In genomic region chr9:91117474-91117891, GRCh38 we compare ENCODE assay signal across 14 cellular contexts.
DNase-seq lines count a peak whose midpoint lies in the region; ATAC-seq and TF ChIP-seq lines count a peak whose summit lies in the region.
"Had no signal": no experiment of that assay in that cellular context is flagged by ENCODE, and none has a peak within 500 bp of the region (broad histone marks: within the 10 kb centered on the region; RNA-seq: fewer than 3 reads in every experiment).

No MANE protein-coding gene starts in this region.

- H3K4me1 ChIP-seq in gastroesophageal sphincter (peaks cover 7 to 40% (median 18%) of the 10 kb centered on the region in 3 donors), osteoblast (ENCODE audit: insufficient read depth, low read length) (peaks cover 27% of the 10 kb centered on the region), upper lobe of left lung (peaks cover 26 to 40% (median 33%) of the 10 kb centered on the region in 4 donors)

- H3K4me3 ChIP-seq in gastroesophageal sphincter (peak overlapping the region in 1 of 2 donors; percentile 41), osteoblast (ENCODE audit: insufficient read depth, low read length) (peak overlapping the region; percentile 62), upper lobe of left lung (peak overlapping the region in 3 of 4 donors; percentile 18 to 33 (median 25))

- peak; percentile 51 for DNase-seq in NCI-H510A treated with DMSO at 0.1 percent for 48 hours (lab: John Stamatoyannopoulos, UW)
- DNase-seq in NCI-H510A (lab: John Stamatoyannopoulos, UW): no peak
- peak; percentile 72 for DNase-seq in osteoblast (ENCODE audit: insufficient read length, low spot score, missing footprints)
- DNase-seq in upper lobe of left lung: peak in 1 of 2 donors; percentile 85
- DNase-seq in stimulated activated CD4-positive, alpha-beta T cell treated with anti-CD3 and anti-CD28 coated beads, Interleukin-1b, Interleukin-23, amount 100 ng/mL, for 48 hours: no peak
- no peak for DNase-seq in NCI-H2107 (lab: John Stamatoyannopoulos, UW)
- DNase-seq: activated CD4-positive, CD25-positive, alpha-beta regulatory T cell; DND-41; NCI-H1436; stimulated activated CD4-positive, alpha-beta T cell treated with anti-CD3 and anti-CD28 coated beads, Interleukin-2, amount 100 ng/mL, for 24 hours; stimulated activated naive CD8-positive, alpha-beta T cell treated with anti-CD3 and anti-CD28 coated beads, Interleukin-15, amount 100 ng/mL, for 72 hours had no signal

- H3K4me2 ChIP-seq in osteoblast (ENCODE audit: insufficient read depth, low read length): peak overlapping the region; percentile 83

- H2AFZ ChIP-seq in osteoblast (ENCODE audit: low read length): peak overlapping the region; percentile 91

- 93% methylated on average over 3 of the region's 29 CpGs; no CpG with 5 or more reads in 1 of the 2 donors for WGBS in gastroesophageal sphincter (ENCODE audit: low coverage in 1 of 2), 2 donors
- WGBS in upper lobe of left lung, 2 donors: 87 to 88% methylated on average over 20 to 28 of the region's 29 CpGs

- ATAC-seq in gastroesophageal sphincter (no peak), upper lobe of left lung (ENCODE audit: low FRiP score in 2 of 2) (peak; percentile 9 to 32), GM21737 (IDR thresholded peaks at IDR 0.05; ENCODE audit: unreplicated experiment) (no peak)
- ATAC-seq: SK-N-SH treated with all-trans-retinoic acid at 6 μM for 48 hours; stimulated activated naive CD8-positive, alpha-beta T cell treated with anti-CD3 and anti-CD28 coated beads, Interleukin-15, amount 100 ng/mL, for 72 hours had no signal

- H3K36me3 ChIP-seq in gastroesophageal sphincter: no peaks in the 10 kb centered on the region
- H3K36me3 ChIP-seq in osteoblast (ENCODE audit: insufficient read depth, low read length): no peaks in the 10 kb centered on the region
- H3K36me3 ChIP-seq in upper lobe of left lung: no peaks in the 10 kb centered on the region

- no peaks in the 10 kb centered on the region for H3K27me3 ChIP-seq in gastroesophageal sphincter
- H3K27me3 ChIP-seq in osteoblast (ENCODE audit: insufficient read depth, low read length): no peaks in the 10 kb centered on the region
- no peaks in the 10 kb centered on the region for H3K27me3 ChIP-seq in upper lobe of left lung

- H3K27ac ChIP-seq in gastroesophageal sphincter (peak overlapping the region; percentile 65 to 81 (median 76)), osteoblast (ENCODE audit: low read depth, low read length) (peak overlapping the region; percentile 91), upper lobe of left lung (peak overlapping the region; percentile 72 to 88 (median 81))

- no peaks in the 10 kb centered on the region for H3K79me2 ChIP-seq in osteoblast (ENCODE audit: insufficient read depth, low read length)

- TF ChIP-seq EP300 in gastroesophageal sphincter (IDR thresholded peaks at IDR 0.05): no peak
- TF ChIP-seq EP300 in upper lobe of left lung (IDR thresholded peaks at IDR 0.05): no peak

- H3K9me3 ChIP-seq in gastroesophageal sphincter (no peaks in the 10 kb centered on the region), osteoblast (ENCODE audit: low read depth, low read length) (peaks cover 2% of the 10 kb centered on the region), upper lobe of left lung (no peaks in the 10 kb centered on the region)

- TF ChIP-seq POLR2A in gastroesophageal sphincter (IDR thresholded peaks at IDR 0.05) (no peak), upper lobe of left lung (IDR thresholded peaks at IDR 0.05) (no peak)

- no peaks in the 10 kb centered on the region for H4K20me1 ChIP-seq in osteoblast (ENCODE audit: insufficient read depth, low read length)

- TF ChIP-seq CTCF in gastroesophageal sphincter (IDR thresholded peaks at IDR 0.05): no peak
- TF ChIP-seq CTCF in osteoblast (IDR thresholded peaks at IDR 0.05; ENCODE audit: extremely low read depth, low read depth, low read length): no peak
- no peak for TF ChIP-seq CTCF in upper lobe of left lung (IDR thresholded peaks at IDR 0.05)

Comparison
In these comparisons a context has a peak if more than half of its experiments do, and no peak if none do; other contexts are left out.
1. DNase-seq: peak in NCI-H510A treated with DMSO at 0.1 percent for 48 hours (single experiment) and osteoblast (single experiment); none in NCI-H510A (single experiment), stimulated activated CD4-positive, alpha-beta T cell treated with anti-CD3 and anti-CD28 coated beads, Interleukin-1b, Interleukin-23, amount 100 ng/mL, for 48 hours (single experiment) and NCI-H2107 (single experiment).
2. ATAC-seq: peak in upper lobe of left lung (2 of 2); none in gastroesophageal sphincter (single experiment) and GM21737 (single experiment).
3. Peak in every context shown above with its lines, with median percentiles within 50 percentile points of each other: H3K27ac ChIP-seq.